In the genomic region with DNA sequence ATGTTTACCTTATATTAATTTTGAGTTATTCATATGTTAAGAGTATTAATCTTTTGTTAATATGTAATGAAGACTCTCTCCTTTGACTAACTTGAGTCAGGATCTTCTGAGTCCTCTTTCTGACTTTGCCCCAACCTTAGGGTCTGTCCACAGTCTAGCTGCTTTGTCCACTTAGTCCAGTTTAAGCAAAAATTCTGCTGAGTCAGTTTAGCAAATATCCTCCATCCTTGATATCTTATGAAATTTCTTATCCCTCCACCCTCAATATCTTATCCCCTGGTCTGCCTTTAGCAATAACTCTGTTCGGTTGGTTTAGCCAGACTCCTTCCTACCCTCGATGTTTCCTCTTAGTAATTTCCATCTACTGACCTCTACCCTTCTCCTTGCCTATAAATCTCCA, we compare ENCODE assay signal across 18 cellular contexts.
DNase-seq lines count a peak whose midpoint lies in the region; ATAC-seq, FAIRE-seq and TF ChIP-seq lines count a peak whose summit lies in the region.
"Had no signal": no experiment of that assay in that cellular context is flagged by ENCODE, and none has a peak within 500 bp of the region (broad histone marks: within the 10 kb centered on the region; RNA-seq: fewer than 3 reads in every experiment).

No MANE protein-coding gene starts in this region.

- no peaks in the 10 kb centered on the region for H3K9me3 ChIP-seq in A549
- H3K9me3 ChIP-seq in IMR-90 (ENCODE audit: control insufficient read depth, insufficient read depth, low read length), result no peaks in the 10 kb centered on the region
- H3K9me3 ChIP-seq in K562 (replicated peaks; ENCODE audit: control insufficient read depth, insufficient read depth, low read depth, low read length), result no peaks in the 10 kb centered on the region
- H3K9me3 ChIP-seq: BLaER1 treated with 17β-estradiol and CSF1 and Interleukin-3, amounts not matched to agents 10 nM and 100 nM; Caco-2 had no signal

- in situ Hi-C loops in IMR-90 (cut with MboI; ENCODE audit: low sequenced_read_pairs), result no loop called here
- in situ Hi-C loops in K562 (cut with MboI), result no loop called here

- TF ChIP-seq RAD21 in A549 (conservative IDR thresholded peaks at IDR 0.05 in 1 of 2, IDR thresholded peaks at IDR 0.05 in 1 of 2) (no peak), IMR-90 (IDR thresholded peaks at IDR 0.05; ENCODE audit: low read length) (no peak), K562 (CRISPR knock-in tag; conservative IDR thresholded peaks at IDR 0.05 in 1 of 2, IDR thresholded peaks at IDR 0.05 in 1 of 2) (no peak)

- H3K27ac ChIP-seq in A549 (no peak overlapping the region), IMR-90 (ENCODE audit: insufficient read depth, low read length) (no peak overlapping the region), K562 (ENCODE audit: extremely low read depth, low read depth, low read length) (no peak overlapping the region)
- H3K27ac ChIP-seq: BLaER1 treated with 17β-estradiol and CSF1 and Interleukin-3, amounts not matched to agents 10 nM and 100 nM; C4-2B had no signal

- DNase-seq in A549 (ENCODE audit: low read depth in 1 of 2, low spot score in 1 of 2), result no peak
- DNase-seq in IMR-90, result no peak
- DNase-seq in K562 (ENCODE audit: extremely low read depth in 1 of 4, low spot score in 3 of 4), result no peak
- DNase-seq: 8988T; AML-193; Caco-2; Calu3; CD4-positive, alpha-beta T cell; CD8-positive, alpha-beta T cell; DMS79 treated with DMSO at 0.1 percent for 48 hours; GF-D8 had no signal

- no peak overlapping the region for H3K23ac ChIP-seq in IMR-90 (ENCODE audit: low read depth, low read length)

- H3K36me3 ChIP-seq in IMR-90 (ENCODE audit: control insufficient read depth, insufficient read depth, low read length), result no peaks in the 10 kb centered on the region
- no peaks in the 10 kb centered on the region for H3K36me3 ChIP-seq in K562 (ENCODE audit: control insufficient read depth, insufficient read depth, low read length)
- H3K36me3 ChIP-seq: BLaER1 treated with 17β-estradiol and CSF1 and Interleukin-3, amounts not matched to agents 10 nM and 100 nM had no signal

- H4K5ac ChIP-seq in IMR-90 (ENCODE audit: low read depth, low read length), result no peak overlapping the region

- H3K27me3 ChIP-seq in IMR-90 (ENCODE audit: control insufficient read depth, insufficient read depth, low read length), result no peaks in the 10 kb centered on the region
- no peaks in the 10 kb centered on the region; a peak in 1 of 5 replicates for H3K27me3 ChIP-seq in K562 (ENCODE audit: control insufficient read depth in 2 of 2, insufficient read depth in 2 of 2, low read length in 2 of 2)
- H3K27me3 ChIP-seq: BLaER1 treated with 17β-estradiol and CSF1 and Interleukin-3, amounts not matched to agents 10 nM and 100 nM had no signal

- no peak overlapping the region for H3K56ac ChIP-seq in IMR-90 (ENCODE audit: extremely low read depth, insufficient read depth, low read length)

- no peak overlapping the region for H2AK9ac ChIP-seq in IMR-90 (replicated peaks; ENCODE audit: low read depth, low read length, poor library complexity)

- no peak overlapping the region for H2BK120ac ChIP-seq in IMR-90 (ENCODE audit: low read depth, low read length)

- H3K18ac ChIP-seq in IMR-90 (ENCODE audit: low read depth, low read length), result no peak overlapping the region

- H3K9ac ChIP-seq in IMR-90 (ENCODE audit: low read depth, low read length), result no peak overlapping the region
- no peak overlapping the region for H3K9ac ChIP-seq in K562 (ENCODE audit: insufficient read depth in 1 of 2, low read depth in 2 of 2, low read length in 2 of 2)
- H3K9ac ChIP-seq: BLaER1 treated with 17β-estradiol and CSF1 and Interleukin-3, amounts not matched to agents 10 nM and 100 nM had no signal

- dilution Hi-C loops in IMR-90 (cut with HindIII; ENCODE audit: low sequenced_read_pairs, unreplicated experiment), result no loop called here

- no TSS peak for BruUV-seq in IMR-90 (replicated peaks; lab: Mats Ljungman, UMichigan)
- no TSS peak for BruUV-seq in K562 (replicated peaks; lab: Mats Ljungman, UMichigan)

- H3K9me1 ChIP-seq in IMR-90 (ENCODE audit: insufficient read depth, low read length) (no peaks in the 10 kb centered on the region), K562 (ENCODE audit: control insufficient read depth, insufficient read depth, low read length) (no peaks in the 10 kb centered on the region)

- CTCF ChIA-PET in A549 (lab: Yijun Ruan, JAX), result no interaction called here
- CTCF ChIA-PET in IMR-90 (lab: Yijun Ruan, JAX), result no interaction called here
- CTCF ChIA-PET in K562 (lab: Yijun Ruan, JAX; ENCODE audit: low intra/inter-chr PET ratio), result no interaction called here

- no peak overlapping the region for H2AFZ ChIP-seq in IMR-90 (replicated peaks; ENCODE audit: low read length, poor library complexity)
- H2AFZ ChIP-seq in K562 (ENCODE audit: low read depth, low read length), result no peak overlapping the region

- H4K20me1 ChIP-seq in IMR-90 (ENCODE audit: insufficient read depth, low read length), result no peaks in the 10 kb centered on the region
- H4K20me1 ChIP-seq in K562 (replicated peaks; ENCODE audit: control insufficient read depth, insufficient read depth, low read length), result no peaks in the 10 kb centered on the region
- H4K20me1 ChIP-seq: BLaER1 treated with 17β-estradiol and CSF1 and Interleukin-3, amounts not matched to agents 10 nM and 100 nM had no signal

- no peaks in the 10 kb centered on the region for H3K79me2 ChIP-seq in K562 (ENCODE audit: control insufficient read depth, insufficient read depth, low read length)

- no peak for ATAC-seq in A549
- no peak for ATAC-seq in IMR-90 (ENCODE audit: low read depth)
- ATAC-seq in K562, result no peak
- ATAC-seq in HG02588 (IDR thresholded peaks at IDR 0.05; ENCODE audit: unreplicated experiment), result no peak
- no peak for ATAC-seq in GM18505 (IDR thresholded peaks at IDR 0.05; ENCODE audit: unreplicated experiment)
- ATAC-seq: CD8-positive, alpha-beta T cell had no signal

- no peak overlapping the region for H2AK5ac ChIP-seq in IMR-90 (ENCODE audit: low read depth, low read length)

- POLR2A ChIA-PET in A549 (lab: Yijun Ruan, JAX) (no interaction called here), IMR-90 (lab: Charles Lee; ENCODE audit: unreplicated experiment) (no interaction called here), K562 (lab: Yijun Ruan, JAX) (no interaction called here)

- no peaks in the 10 kb centered on the region for H3K79me1 ChIP-seq in IMR-90 (ENCODE audit: low read depth in 1 of 2, low read length in 2 of 2)

- intact Hi-C loops in IMR-90 (cut with micrococcal nuclease), result no loop called here
- intact Hi-C loops in K562 (cut with micrococcal nuclease), result no loop called here

- no peak overlapping the region for H2BK15ac ChIP-seq in IMR-90 (ENCODE audit: low read depth, low read length)

- H4K8ac ChIP-seq in IMR-90 (ENCODE audit: low read depth in 2 of 2, low read length in 2 of 2), result no peak overlapping the region

- no peak overlapping the region for H4K91ac ChIP-seq in IMR-90 (ENCODE audit: insufficient read depth, low read depth, low read length)

- H3K14ac ChIP-seq in IMR-90 (replicated peaks; ENCODE audit: low read depth, low read length), result no peak overlapping the region

- no peak overlapping the region for H3K4ac ChIP-seq in IMR-90 (ENCODE audit: low read depth, low read length)

- no peak for FAIRE-seq in A549 (lab: Jason Lieb, UNC)
- no peak for FAIRE-seq in K562 (lab: Jason Lieb, UNC)
- FAIRE-seq: D721Med, GM12891, GM18507 had no signal

- no peak overlapping the region for H2BK5ac ChIP-seq in IMR-90 (ENCODE audit: low read depth, low read length, poor library complexity, severe bottlenecking)

- TF ChIP-seq CTCF in A549 (IDR thresholded peaks at IDR 0.05) (no peak), IMR-90 (conservative IDR thresholded peaks at IDR 0.05; ENCODE audit: low read depth, low read length) (no peak), K562 (IDR thresholded peaks at IDR 0.05 in 2 of 3, conservative IDR thresholded peaks at IDR 0.05 in 1 of 3; ENCODE audit: insufficient read depth in 2 of 3, low read depth in 1 of 3, low read length in 3 of 3) (no peak)

- WGBS in A549 (ENCODE audit: missing lambda C conversion rate), result 14% methylated on average over 2 of the region's 2 CpGs
- WGBS in IMR-90 (ENCODE audit: extremely low coverage in 2 of 2, insufficient read length in 1 of 2), 2 experiments, result no CpG with 5 or more reads among the region's 2 CpGs
- 0% methylated on average over 2 of the region's 2 CpGs for WGBS in K562 (ENCODE audit: insufficient coverage, low coverage, missing lambda C conversion rate)

- TF ChIP-seq POLR2A in A549 (IDR thresholded peaks at IDR 0.05; ENCODE audit: low read length) (no peak), IMR-90 (IDR thresholded peaks at IDR 0.05; ENCODE audit: low read depth, low read length) (no peak), K562 (conservative IDR thresholded peaks at IDR 0.05) (no peak), GM18505 (IDR thresholded peaks at IDR 0.05; ENCODE audit: borderline replicate concordance, extremely low read depth, insufficient read depth, insufficient read length) (no peak)

- H3K4me3 ChIP-seq in A549 (no peak overlapping the region), IMR-90 (ENCODE audit: insufficient read depth, low read depth, low read length) (no peak overlapping the region), K562 (no peak overlapping the region)
- H3K4me3 ChIP-seq: BLaER1 treated with 17β-estradiol and CSF1 and Interleukin-3, amounts not matched to agents 10 nM and 100 nM had no signal

- H3K4me1 ChIP-seq in A549, result no peaks in the 10 kb centered on the region
- no peaks in the 10 kb centered on the region for H3K4me1 ChIP-seq in IMR-90 (ENCODE audit: control insufficient read depth, insufficient read depth, low read length)
- no peaks in the 10 kb centered on the region for H3K4me1 ChIP-seq in K562 (replicated peaks in 1 of 2; ENCODE audit: control insufficient read depth in 2 of 2, insufficient read depth in 2 of 2, low read length in 2 of 2)
- H3K4me1 ChIP-seq: BLaER1 treated with 17β-estradiol and CSF1 and Interleukin-3, amounts not matched to agents 10 nM and 100 nM; Caco-2 had no signal

- no peak for TF ChIP-seq EP300 in A549 (IDR thresholded peaks at IDR 0.05)
- TF ChIP-seq EP300 in K562 (IDR thresholded peaks at IDR 0.05; ENCODE audit: low read length), result no peak

- H3K4me2 ChIP-seq in A549 (no peak overlapping the region), IMR-90 (ENCODE audit: low read depth, low read length) (no peak overlapping the region), K562 (ENCODE audit: insufficient read depth, low read length) (no peak overlapping the region)
- H3K4me2 ChIP-seq: BLaER1 treated with 17β-estradiol and CSF1 and Interleukin-3, amounts not matched to agents 10 nM and 100 nM had no signal

- H2BK20ac ChIP-seq in IMR-90 (ENCODE audit: low read depth, low read length), result no peak overlapping the region

TF ChIP-seq in A549, 52 proteins besides CTCF, POLR2A, EP300 and RAD21 (continues in another document):
- no peak for TF ChIP-seq POLR2AphosphoS2 (conservative IDR thresholded peaks at IDR 0.05; ENCODE audit: low read length)
- TF ChIP-seq MAFK (IDR thresholded peaks at IDR 0.05; ENCODE audit: partially characterized antibody), result peak; percentile 66

TF ChIP-seq in IMR-90, 13 proteins besides CTCF, POLR2A, EP300 and RAD21 (continues in another document):
- peak; percentile 55; the same call in 1 of the 2 replicates for TF ChIP-seq MAFK (IDR thresholded peaks at IDR 0.05; ENCODE audit: low read depth, low read length)
